9 cellular contexts compared by ENCODE assay signal in the genomic region with DNA sequence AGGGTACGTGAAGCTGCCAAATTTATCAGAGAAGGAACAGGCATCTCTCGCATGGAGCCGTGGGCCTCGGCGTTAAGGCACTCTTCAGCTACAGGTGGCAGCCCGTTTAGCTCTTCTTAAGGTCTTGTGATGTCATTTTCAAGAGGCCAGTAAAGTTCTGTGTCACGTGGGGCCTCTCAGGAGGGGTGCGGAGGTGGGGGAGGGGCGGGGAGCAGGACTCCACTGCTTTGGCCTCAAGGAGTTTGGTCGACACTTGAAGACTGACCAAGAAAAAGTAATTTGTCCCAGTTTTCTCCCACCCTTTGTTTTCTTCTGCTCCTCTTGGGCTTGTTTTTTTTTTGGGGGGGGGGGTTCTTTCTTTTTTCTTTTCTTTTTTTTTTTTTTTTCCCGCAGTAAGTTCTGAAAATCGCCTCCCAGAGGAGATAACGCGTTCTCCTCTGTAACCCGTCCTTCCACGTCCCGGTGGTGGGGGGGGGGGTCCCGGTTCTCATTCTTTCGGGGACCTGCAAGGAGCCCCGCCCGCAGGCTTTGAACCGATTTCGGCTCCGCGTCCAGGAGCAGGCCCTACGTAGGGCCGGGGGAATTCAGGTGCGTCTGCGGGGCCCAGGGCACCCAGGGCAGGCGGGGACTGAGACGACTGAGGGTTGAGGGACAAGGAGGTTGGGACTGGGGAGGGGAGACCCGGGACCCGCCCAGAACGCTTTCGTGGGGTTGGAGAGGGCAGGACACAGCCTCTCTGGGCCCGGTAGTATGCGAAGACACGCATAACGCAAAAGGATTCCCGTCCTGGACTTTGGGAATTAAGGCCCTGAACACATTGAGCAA. TPM values are rescaled to one million over a fixed set of nuclear protein-coding genes. Genes with fewer than 3 reads are reported as not detected.
A peak's percentile ranks its signal among the peaks of the same experiment; 100 is the strongest.
DNase-seq lines count a peak whose midpoint lies in the region; ATAC-seq, FAIRE-seq and TF ChIP-seq lines count a peak whose summit lies in the region.
"Had no signal": no experiment of that assay in that cellular context is flagged by ENCODE, and none has a peak within 500 bp of the region (broad histone marks: within the 10 kb centered on the region; RNA-seq: fewer than 3 reads in every experiment).

No MANE protein-coding gene starts in this region.

- H3K4me3 ChIP-seq in AG04449 (ENCODE audit: low read depth, low read length) (peak overlapping the region; percentile 63), HUES48 (ENCODE audit: low read depth, low read length) (peak overlapping the region; percentile 85), endothelial cell of umbilical vein (replicated peaks in 1 of 3; ENCODE audit: insufficient read depth in 1 of 3, low read depth in 1 of 3, low read length in 3 of 3) (peak overlapping the region; percentile 48 to 97 (median 82)), mucosa of rectum (ENCODE audit: low read length in 2 of 2) (peak overlapping the region; percentile 9 to 57), suprapubic skin (peak overlapping the region; percentile 38)

- BruUV-seq in endothelial cell of umbilical vein (replicated peaks; lab: Mats Ljungman, UMichigan): no TSS peak

- H3K36me3 ChIP-seq in HUES48 (ENCODE audit: control insufficient read depth, insufficient read depth, low read length): no peaks in the 10 kb centered on the region
- H3K36me3 ChIP-seq in endothelial cell of umbilical vein (ENCODE audit: control insufficient read depth in 2 of 2, extremely low read depth in 1 of 2, insufficient read depth in 2 of 2, low read length in 2 of 2): no peaks in the 10 kb centered on the region
- no peaks in the 10 kb centered on the region for H3K36me3 ChIP-seq in mucosa of rectum (ENCODE audit: control insufficient read depth in 2 of 2, insufficient read depth in 2 of 2, low read length in 2 of 2)
- H3K36me3 ChIP-seq in suprapubic skin: no peaks in the 10 kb centered on the region

- intact Hi-C loops in endothelial cell of umbilical vein (cut with micrococcal nuclease): loop anchor here (1.0 to 5.0 kb wide), 5 partner anchors 15 to 587 kb away; a partner anchor contains a TSS

- dilution Hi-C loops in endothelial cell of umbilical vein (cut with MboI; ENCODE audit: extremely low pct_ligation_motif_present, low sequenced_read_pairs): no loop called here

- CTCF ChIA-PET in AG04449 (lab: Yijun Ruan, JAX) (interaction anchor here (0.7 kb wide), 1 partner anchor 53 kb away, joined by 3 read pairs; no protein-coding TSS in a partner anchor), endothelial cell of umbilical vein (lab: Charles Lee) (interaction anchor here (0.6 to 1.1 kb wide), 6 partner anchors 14 to 1724 kb away, joined by 3 to 6 read pairs (median 3); a partner anchor contains a TSS)

- no peaks in the 10 kb centered on the region for H3K9me1 ChIP-seq in endothelial cell of umbilical vein (replicated peaks; ENCODE audit: control insufficient read depth, extremely low read depth, insufficient read depth, low read length)

- 5% methylated on average over 40 of the region's 40 CpGs for WGBS in suprapubic skin

- TF ChIP-seq EP300 in suprapubic skin (IDR thresholded peaks at IDR 0.05): no peak

- no peaks in the 10 kb centered on the region for H3K9me3 ChIP-seq in HUES48 (ENCODE audit: control insufficient read depth, insufficient read depth, low read length)
- H3K9me3 ChIP-seq in endothelial cell of umbilical vein (replicated peaks; ENCODE audit: control insufficient read depth, insufficient read depth, low read length): no peaks in the 10 kb centered on the region
- H3K9me3 ChIP-seq in mucosa of rectum (ENCODE audit: control insufficient read depth in 2 of 2, low read length in 2 of 2): no peaks in the 10 kb centered on the region
- no peaks in the 10 kb centered on the region for H3K9me3 ChIP-seq in suprapubic skin

- TF ChIP-seq POLR2A in GM19193 (IDR thresholded peaks at IDR 0.05; ENCODE audit: extremely low read depth, insufficient read depth, insufficient read length) (peak; percentile 1), endothelial cell of umbilical vein (IDR thresholded peaks at IDR 0.05; ENCODE audit: low read depth, low read length) (no peak), suprapubic skin (IDR thresholded peaks at IDR 0.05) (no peak)

- no peak for ATAC-seq in GM18873 (IDR thresholded peaks at IDR 0.05; ENCODE audit: low FRiP score, unreplicated experiment)

- DNase-seq in AG04449 (ENCODE audit: low read depth, low spot score) (peak; percentile 26), endothelial cell of umbilical vein (ENCODE audit: low read depth, low spot score) (peak; percentile 58), suprapubic skin (ENCODE audit: low spot score in 2 of 2) (peak in 1 of 2 donors; percentile 68)
- DNase-seq in activated CD4-positive, alpha-beta T cell treated with anti-CD3 and anti-CD28 coated beads for 4 hours: peak; percentile 13 to 29

- H2AFZ ChIP-seq in endothelial cell of umbilical vein (ENCODE audit: low read depth, low read length): peak overlapping the region; percentile 95

- peak overlapping the region; percentile 98 for H3K4me2 ChIP-seq in endothelial cell of umbilical vein (ENCODE audit: insufficient read depth, low read length)

- POLR2A ChIA-PET in AG04449 (lab: Yijun Ruan, JAX) (interaction anchor here (1.0 kb wide), 1 partner anchor 15 kb away, joined by 4 read pairs; no protein-coding TSS in a partner anchor), endothelial cell of umbilical vein (lab: Charles Lee) (no interaction called here)

- no peaks in the 10 kb centered on the region for H3K79me2 ChIP-seq in endothelial cell of umbilical vein (ENCODE audit: control insufficient read depth, insufficient read depth, low read length)

- H4K20me1 ChIP-seq in endothelial cell of umbilical vein (replicated peaks; ENCODE audit: control insufficient read depth, extremely low read depth, insufficient read depth, low read length): no peaks in the 10 kb centered on the region

- H3K27me3 ChIP-seq in HUES48 (ENCODE audit: control insufficient read depth, insufficient read depth, low read length) (no peaks in the 10 kb centered on the region), endothelial cell of umbilical vein (ENCODE audit: control insufficient read depth in 2 of 2, insufficient read depth in 2 of 2, low read length in 2 of 2) (peaks cover 5 to 10% of the 10 kb centered on the region in 2 experiments), mucosa of rectum (ENCODE audit: control insufficient read depth in 2 of 2, insufficient read depth in 2 of 2, low read length in 2 of 2) (peaks cover 4 to 15% of the 10 kb centered on the region in 2 donors), suprapubic skin (peaks cover 33% of the 10 kb centered on the region)

- TF ChIP-seq CTCF in AG04449 (IDR thresholded peaks at IDR 0.05; ENCODE audit: insufficient read depth, low read length, missing control alignments) (no peak), endothelial cell of umbilical vein (IDR thresholded peaks at IDR 0.05; ENCODE audit: extremely low read depth in 1 of 2, insufficient read depth in 1 of 2, low read depth in 1 of 2, low read length in 2 of 2) (no peak), suprapubic skin (IDR thresholded peaks at IDR 0.05) (no peak)

- H3K9ac ChIP-seq in HUES48 (ENCODE audit: low read depth, low read length) (peak overlapping the region; percentile 71), endothelial cell of umbilical vein (replicated peaks; ENCODE audit: extremely low read depth, insufficient read depth, low read length) (peak overlapping the region; percentile 19), mucosa of rectum (ENCODE audit: low read depth in 1 of 2, low read length in 2 of 2) (no peak overlapping the region)

- H3K27ac ChIP-seq in HUES48 (ENCODE audit: low read depth, low read length): peak overlapping the region; percentile 75
- H3K27ac ChIP-seq in endothelial cell of umbilical vein (ENCODE audit: insufficient read depth, low read depth, low read length): no peak overlapping the region
- H3K27ac ChIP-seq in mucosa of rectum (ENCODE audit: low read depth in 2 of 2, low read length in 2 of 2): no peak overlapping the region
- H3K27ac ChIP-seq in suprapubic skin: no peak overlapping the region
- H3K27ac ChIP-seq: skin epidermis had no signal

- peaks cover 4% of the 10 kb centered on the region; the same call in 1 of the 2 replicates for H3K4me1 ChIP-seq in HUES48 (ENCODE audit: control insufficient read depth, insufficient read depth, low read length)
- H3K4me1 ChIP-seq in endothelial cell of umbilical vein (ENCODE audit: control insufficient read depth, extremely low read depth, insufficient read depth, low read length): peaks cover 6% of the 10 kb centered on the region
- H3K4me1 ChIP-seq in mucosa of rectum (ENCODE audit: control insufficient read depth in 2 of 2, insufficient read depth in 2 of 2, low read length in 2 of 2): no peaks in the 10 kb centered on the region
- H3K4me1 ChIP-seq in suprapubic skin: peaks cover 12% of the 10 kb centered on the region

- peak; percentile 55 for FAIRE-seq in endothelial cell of umbilical vein (lab: Jason Lieb, UNC)

RNA-seq across cellular contexts. Expression of a gene that starts 26.0 kb away (rescaled TPM):
- total RNA-seq in endothelial cell of umbilical vein (not detected in 2 replicates), suprapubic skin (not detected)
- not detected in 2 replicates for polyA plus RNA-seq in endothelial cell of umbilical vein
- not detected in 2 replicates for polyA plus RNA-seq in endothelial cell of umbilical vein (2011; cell fraction: cytosol; rRNA removed)
- not detected in 2 replicates for polyA plus RNA-seq in endothelial cell of umbilical vein (2011; cell fraction: nucleus; rRNA removed)
- polyA plus RNA-seq in endothelial cell of umbilical vein (2012): not detected in 2 replicates
- not detected in 2 replicates for polyA minus RNA-seq in endothelial cell of umbilical vein
- not detected for polyA minus RNA-seq in endothelial cell of umbilical vein (2011; cell fraction: cytosol; rRNA and poly(A)+ RNA removed)
- polyA minus RNA-seq in endothelial cell of umbilical vein (2011; cell fraction: nucleus; rRNA and poly(A)+ RNA removed): not detected in 2 replicates

RNA-seq across cellular contexts. Expression of a gene that starts 36.1 kb away (rescaled TPM):
- total RNA-seq in endothelial cell of umbilical vein (not detected in 2 replicates), suprapubic skin (not detected)
- not detected in 2 replicates for polyA plus RNA-seq in endothelial cell of umbilical vein
- not detected in 2 replicates for polyA plus RNA-seq in endothelial cell of umbilical vein (2011; cell fraction: cytosol; rRNA removed)
- polyA plus RNA-seq in endothelial cell of umbilical vein (2011; cell fraction: nucleus; rRNA removed): not detected in 2 replicates
- not detected in 2 replicates for polyA plus RNA-seq in endothelial cell of umbilical vein (2012)
- polyA minus RNA-seq in endothelial cell of umbilical vein: not detected in 2 replicates
- not detected for polyA minus RNA-seq in endothelial cell of umbilical vein (2011; cell fraction: cytosol; rRNA and poly(A)+ RNA removed)
- polyA minus RNA-seq in endothelial cell of umbilical vein (2011; cell fraction: nucleus; rRNA and poly(A)+ RNA removed): not detected in 2 replicates

RNA-seq across cellular contexts. Expression of a gene that starts 46.3 kb away (rescaled TPM):
- total RNA-seq in endothelial cell of umbilical vein: 1.6 and 1.7 TPM in 2 replicates
- 0.28 and 0.53 TPM in 2 replicates for polyA plus RNA-seq in endothelial cell of umbilical vein
- 0.65 and 0.86 TPM in 2 replicates for polyA plus RNA-seq in endothelial cell of umbilical vein (2011; cell fraction: cytosol; rRNA removed)
- 4.4 and 5.8 TPM in 2 replicates for polyA plus RNA-seq in endothelial cell of umbilical vein (2011; cell fraction: nucleus; rRNA removed)
- polyA plus RNA-seq in endothelial cell of umbilical vein (2012): 0.45 and 0.74 TPM in 2 replicates
- polyA minus RNA-seq in endothelial cell of umbilical vein: 4.0 and 5.7 TPM in 2 replicates
- polyA minus RNA-seq in endothelial cell of umbilical vein (2011; cell fraction: cytosol; rRNA and poly(A)+ RNA removed): not detected
- 4.3 and 5.0 TPM in 2 replicates for polyA minus RNA-seq in endothelial cell of umbilical vein (2011; cell fraction: nucleus; rRNA and poly(A)+ RNA removed)
- 1 to 10 TPM in 2 of 4 donors, under 1 TPM in 1, not detected in 1; 0.68 to 5.9 (median 4.8) TPM for total RNA-seq in suprapubic skin

Comparison
In these comparisons a context has a peak if more than half of its experiments do, and no peak if none do; other contexts are left out.
1. H3K4me3 ChIP-seq: peak in every context shown above with its lines; median percentile 85 in HUES48; 82 in endothelial cell of umbilical vein; 63 in AG04449; 38 in suprapubic skin; 33 in mucosa of rectum.
2. H3K9ac ChIP-seq: peak in HUES48 (single experiment) and endothelial cell of umbilical vein (single experiment); none in mucosa of rectum (0 of 2).